Comparison of ENCODE assay signal across 1 cellular context in genomic region chr16:27867122-27868110, GRCh38.
TF ChIP-seq lines count a peak whose summit lies in the region.

No MANE protein-coding gene starts in this region.

TF ChIP-seq in HepG2, 621 proteins besides CTCF, POLR2A, EP300 and RAD21 (continued from another document and continues in another):
- TF ChIP-seq ZNF281 (CRISPR knock-in tag; IDR thresholded peaks at IDR 0.05; ENCODE audit: borderline replicate concordance) (no peak), GABPB1 (CRISPR knock-in tag; IDR thresholded peaks at IDR 0.05) (peak; percentile 90), TFE3 (CRISPR knock-in tag; IDR thresholded peaks at IDR 0.05) (no peak), ZSCAN9 (CRISPR knock-in tag; IDR thresholded peaks at IDR 0.05; ENCODE audit: borderline replicate concordance) (no peak), ZBTB43 (CRISPR knock-in tag; conservative IDR thresholded peaks at IDR 0.05) (no peak), ADNP (CRISPR knock-in tag; IDR thresholded peaks at IDR 0.05) (no peak), ATF5 (CRISPR knock-in tag; IDR thresholded peaks at IDR 0.05; ENCODE audit: low read depth) (no peak), HIC2 (CRISPR knock-in tag; IDR thresholded peaks at IDR 0.05; ENCODE audit: low read depth) (no peak), ETV6 (CRISPR knock-in tag; conservative IDR thresholded peaks at IDR 0.05) (0 out of 2 replicates have a peak, but pooled peaks have one; percentile 37), FOXA3 (CRISPR knock-in tag; IDR thresholded peaks at IDR 0.05) (peak; percentile 10; the same call in 1 of the 2 replicates), ZNF33A (CRISPR knock-in tag; IDR thresholded peaks at IDR 0.05; ENCODE audit: borderline replicate concordance) (no peak), TERF1 (CRISPR knock-in tag; IDR thresholded peaks at IDR 0.05) (no peak), ZNF703 (CRISPR knock-in tag; IDR thresholded peaks at IDR 0.05; ENCODE audit: borderline replicate concordance) (no peak), ZNF451 (CRISPR knock-in tag; IDR thresholded peaks at IDR 0.05) (0 out of 2 replicates have a peak, but pooled peaks have one; percentile 40), AHDC1 (CRISPR knock-in tag; IDR thresholded peaks at IDR 0.05; ENCODE audit: borderline replicate concordance) (no peak), ZNF761 (CRISPR knock-in tag; conservative IDR thresholded peaks at IDR 0.05) (no peak), ZNF639 (CRISPR knock-in tag; conservative IDR thresholded peaks at IDR 0.05) (no peak), LRRFIP1 (CRISPR knock-in tag; conservative IDR thresholded peaks at IDR 0.05) (no peak), SAFB2 (CRISPR knock-in tag; IDR thresholded peaks at IDR 0.05; ENCODE audit: borderline replicate concordance, low read depth) (0 out of 2 replicates have a peak, but pooled peaks have one; percentile 36), ELK4 (CRISPR knock-in tag; IDR thresholded peaks at IDR 0.05; ENCODE audit: borderline replicate concordance) (no peak), SSRP1 (CRISPR knock-in tag; IDR thresholded peaks at IDR 0.05) (no peak), NFE2 (CRISPR knock-in tag; IDR thresholded peaks at IDR 0.05) (no peak), PRMT3 (CRISPR knock-in tag; IDR thresholded peaks at IDR 0.05; ENCODE audit: borderline replicate concordance, low read depth) (no peak), ZNF552 (CRISPR knock-in tag; IDR thresholded peaks at IDR 0.05; ENCODE audit: borderline replicate concordance) (no peak), CEBPG (CRISPR knock-in tag; IDR thresholded peaks at IDR 0.05) (no peak), ZNF615 (CRISPR knock-in tag; IDR thresholded peaks at IDR 0.05; ENCODE audit: borderline replicate concordance) (no peak), ZNF574 (CRISPR knock-in tag; IDR thresholded peaks at IDR 0.05) (no peak; the same call in 1 of the 2 replicates), SNAPC2 (CRISPR knock-in tag; IDR thresholded peaks at IDR 0.05) (no peak), ZNF510 (CRISPR knock-in tag; IDR thresholded peaks at IDR 0.05; ENCODE audit: low read depth) (no peak), ZFP62 (CRISPR knock-in tag; IDR thresholded peaks at IDR 0.05) (no peak), POLR2AphosphoS2 (IDR thresholded peaks at IDR 0.05; ENCODE audit: low read depth, low read length) (no peak), FOXC1 (CRISPR knock-in tag; IDR thresholded peaks at IDR 0.05; ENCODE audit: borderline replicate concordance) (no peak)
